ENCODE assay signal across 24 cellular contexts in the genomic region with DNA sequence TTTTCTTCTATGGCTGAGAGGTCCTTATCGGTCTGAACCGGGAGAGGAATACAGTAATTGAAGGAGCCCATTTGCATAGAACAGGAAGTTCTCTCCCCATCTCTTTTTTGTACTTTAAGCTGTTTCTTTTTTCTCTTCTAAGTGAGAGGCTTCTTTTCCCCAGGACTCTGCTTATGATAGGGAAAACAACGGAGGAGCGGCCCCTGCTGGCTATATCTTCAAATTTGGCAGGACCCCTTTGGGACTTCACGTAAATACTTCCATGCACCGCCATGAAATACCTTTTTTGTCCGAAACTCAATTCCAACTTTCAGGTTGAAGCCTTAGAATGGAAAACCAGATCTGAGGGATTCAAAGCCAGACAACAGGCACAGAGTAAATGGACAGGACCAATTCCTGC.
"Had no signal": no experiment of that assay in that cellular context is flagged by ENCODE, and none has a peak within 500 bp of the region (broad histone marks: within the 10 kb centered on the region; RNA-seq: fewer than 3 reads in every experiment).

No MANE protein-coding gene starts in this region.

- H3K27ac ChIP-seq: gastrocnemius medialis, heart left ventricle, psoas muscle, thyroid gland, uterus had no signal

- H3K4me1 Mint-ChIP-seq: activated B cell treated with CpG ODN at 0.5 μM for 24 hours; activated CD4-positive, alpha-beta memory T cell treated with anti-CD3 and anti-CD28 coated beads, Interleukin-2, amount 10 ng/mL, durations not matched to agents 7 days and 5 days; activated CD8-positive, alpha-beta memory T cell treated with anti-CD3 and anti-CD28 coated beads, Interleukin-2, amount 10 ng/mL, durations not matched to agents 7 days and 5 days; activated naive CD8-positive, alpha-beta T cell treated with anti-CD3 and anti-CD28 coated beads, Interleukin-2, amount 10 ng/mL, durations not matched to agents 7 days and 5 days; naive B cell; neural crest cell had no signal

- H3K36me3 ChIP-seq: gastrocnemius medialis, heart left ventricle, thyroid gland, uterus had no signal

- H3K4me3 Mint-ChIP-seq: activated B cell treated with CpG ODN at 0.5 μM for 24 hours; activated CD4-positive, alpha-beta memory T cell treated with anti-CD3 and anti-CD28 coated beads, Interleukin-2, amount 10 ng/mL, durations not matched to agents 7 days and 5 days; activated CD8-positive, alpha-beta memory T cell treated with anti-CD3 and anti-CD28 coated beads, Interleukin-2, amount 10 ng/mL, durations not matched to agents 7 days and 5 days; activated naive CD8-positive, alpha-beta T cell treated with anti-CD3 and anti-CD28 coated beads, Interleukin-2, amount 10 ng/mL, durations not matched to agents 7 days and 5 days; brain; naive B cell; neural crest cell; T-helper 2 cell treated with Interferon-gamma antibody and Interleukin-4, amounts not matched to agents 5 μg/mL and 100 μg/mL, for 36 hours had no signal

- H3K36me3 Mint-ChIP-seq: activated CD8-positive, alpha-beta memory T cell treated with anti-CD3 and anti-CD28 coated beads, Interleukin-2, amount 10 ng/mL, durations not matched to agents 7 days and 5 days; activated naive CD8-positive, alpha-beta T cell treated with anti-CD3 and anti-CD28 coated beads, Interleukin-2, amount 10 ng/mL, durations not matched to agents 7 days and 5 days; brain; naive B cell had no signal

- H3K4me1 ChIP-seq: gastrocnemius medialis, heart left ventricle, psoas muscle, thyroid gland, uterus had no signal

- H3K27ac Mint-ChIP-seq: activated B cell treated with CpG ODN at 0.5 μM for 24 hours; activated CD4-positive, alpha-beta memory T cell treated with anti-CD3 and anti-CD28 coated beads, Interleukin-2, amount 10 ng/mL, durations not matched to agents 7 days and 5 days; activated CD8-positive, alpha-beta memory T cell treated with anti-CD3 and anti-CD28 coated beads, Interleukin-2, amount 10 ng/mL, durations not matched to agents 7 days and 5 days; activated naive CD8-positive, alpha-beta T cell treated with anti-CD3 and anti-CD28 coated beads, Interleukin-2, amount 10 ng/mL, durations not matched to agents 7 days and 5 days; brain; naive B cell; T-helper 2 cell treated with Interferon-gamma antibody and Interleukin-4, amounts not matched to agents 5 μg/mL and 100 μg/mL, for 36 hours had no signal

- DNase-seq: activated B cell treated with CpG ODN at 0.5 μM for 24 hours; activated CD4-positive, alpha-beta memory T cell treated with anti-CD3 and anti-CD28 coated beads, Interleukin-2, amount 10 ng/mL, durations not matched to agents 7 days and 5 days; activated CD4-positive, alpha-beta T cell treated with anti-CD3 and anti-CD28 coated beads for 4 hours; activated CD8-positive, alpha-beta memory T cell treated with anti-CD3 and anti-CD28 coated beads, Interleukin-2, amount 10 ng/mL, durations not matched to agents 7 days and 5 days; activated naive CD4-positive, alpha-beta T cell; activated naive CD8-positive, alpha-beta T cell treated with anti-CD3 and anti-CD28 coated beads, Interleukin-2, amount 10 ng/mL, durations not matched to agents 7 days and 5 days; anterior cingulate cortex; central memory CD4-positive, alpha-beta T cell; cortex of kidney; gastrocnemius medialis; heart left ventricle; kidney; mammary epithelial cell; mucosa of descending colon; naive B cell; psoas muscle; right cardiac atrium; stimulated activated CD4-positive, alpha-beta T cell treated with anti-CD3 and anti-CD28 coated beads, Interleukin-2, amount 100 ng/mL, for 24 hours; stimulated activated naive CD4-positive, alpha-beta T cell treated with Interleukin-2 at 50 U/mL for 16 hours; thyroid gland; uterus had no signal

- H3K27me3 Mint-ChIP-seq: activated B cell treated with CpG ODN at 0.5 μM for 24 hours; activated CD4-positive, alpha-beta memory T cell treated with anti-CD3 and anti-CD28 coated beads, Interleukin-2, amount 10 ng/mL, durations not matched to agents 7 days and 5 days; activated CD8-positive, alpha-beta memory T cell treated with anti-CD3 and anti-CD28 coated beads, Interleukin-2, amount 10 ng/mL, durations not matched to agents 7 days and 5 days; activated naive CD8-positive, alpha-beta T cell treated with anti-CD3 and anti-CD28 coated beads, Interleukin-2, amount 10 ng/mL, durations not matched to agents 7 days and 5 days; brain; naive B cell had no signal

- H3K27me3 ChIP-seq: gastrocnemius medialis, heart left ventricle, thyroid gland, uterus had no signal

- H3K4me3 ChIP-seq: gastrocnemius medialis, heart left ventricle, mucosa of descending colon, psoas muscle, thyroid gland, uterus had no signal

- H3K9me3 ChIP-seq: gastrocnemius medialis, psoas muscle, thyroid gland, uterus had no signal
